8 cellular contexts compared by ENCODE assay signal in the genomic region with DNA sequence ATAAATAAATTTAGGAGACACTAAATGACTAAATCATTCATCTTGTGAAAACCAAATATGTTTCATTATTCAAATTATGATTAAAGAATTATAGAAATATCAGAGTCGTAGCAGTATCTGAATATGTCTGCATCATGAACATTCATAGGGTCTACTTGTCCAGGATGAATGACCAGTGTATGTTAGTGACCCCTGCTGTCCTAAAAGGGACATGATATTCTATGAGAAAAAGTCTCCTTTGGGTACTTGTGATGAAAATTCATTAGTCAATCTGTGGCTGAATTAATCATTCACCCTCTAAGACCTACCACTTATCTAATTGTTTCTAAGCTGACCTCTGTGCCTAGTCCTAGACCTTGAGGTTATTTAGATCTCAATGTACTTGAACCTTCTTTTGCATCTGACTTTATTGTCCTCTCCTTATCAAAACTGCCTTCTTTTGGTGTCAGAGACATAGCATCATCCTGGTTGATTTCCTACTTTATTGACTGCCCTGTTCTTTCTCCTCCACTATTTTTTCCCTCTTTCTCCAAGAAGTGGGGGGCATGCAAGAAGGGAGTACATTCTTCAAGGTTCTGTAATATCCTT.
DNase-seq lines count a peak whose midpoint lies in the region; ATAC-seq, FAIRE-seq and TF ChIP-seq lines count a peak whose summit lies in the region.

No MANE protein-coding gene starts in this region.

- no peak overlapping the region for H2AFZ ChIP-seq in H1 (ENCODE audit: low read length)

- no peak for TF ChIP-seq POLR2A in H1 (IDR thresholded peaks at IDR 0.05; ENCODE audit: control extremely low read depth in 1 of 2, low read depth in 2 of 2, low read length in 2 of 2)

- no peak overlapping the region for H3K4me3 Mint-ChIP-seq in neural crest cell

- no peaks in the 10 kb centered on the region for H3K27me3 ChIP-seq in H1 (replicated peaks in 1 of 4; ENCODE audit: control insufficient read depth in 3 of 4, extremely low read depth in 1 of 4, insufficient read depth in 3 of 4, low read length in 3 of 4)

- no peaks in the 10 kb centered on the region for H3K79me1 ChIP-seq in H1 (ENCODE audit: low read depth, low read length)

- H3K36me3 Mint-ChIP-seq in neural crest cell (ENCODE audit: low read depth): no peaks in the 10 kb centered on the region

- no peaks in the 10 kb centered on the region for H3K9me3 ChIP-seq in H1 (ENCODE audit: insufficient read depth in 2 of 2, low read depth in 1 of 2, low read length in 1 of 2)

- H3K4me1 Mint-ChIP-seq in neural crest cell: no peaks in the 10 kb centered on the region

- no peak overlapping the region for H3K9ac ChIP-seq in H1 (replicated peaks in 1 of 4; ENCODE audit: extremely low read depth in 1 of 4, low read depth in 3 of 4, low read length in 3 of 4)

- ATAC-seq in GM18520 (IDR thresholded peaks at IDR 0.05; ENCODE audit: unreplicated experiment) (peak; percentile 61), GM21390 (IDR thresholded peaks at IDR 0.05; ENCODE audit: unreplicated experiment) (no peak)

- POLR2A ChIA-PET in H1 (lab: Charles Lee; ENCODE audit: partially characterized antibody): no interaction called here

- no peaks in the 10 kb centered on the region for H3K36me3 ChIP-seq in H1 (ENCODE audit: control insufficient read depth in 2 of 4, insufficient read depth in 4 of 4, low read length in 3 of 4)

- no peak for TF ChIP-seq EP300 in H1 (IDR thresholded peaks at IDR 0.05; ENCODE audit: borderline replicate concordance in 1 of 2, low read depth in 2 of 2, low read length in 2 of 2)

- H3K4ac ChIP-seq in H1 (replicated peaks; ENCODE audit: insufficient read length, low read depth, low read length): no peak overlapping the region

- DNase-seq in NCI-H1105 (lab: John Stamatoyannopoulos, UW) (peak; percentile 32), H1 (ENCODE audit: low read depth in 1 of 2, low spot score in 2 of 2) (no peak), neural crest cell (ENCODE audit: low read depth, low spot score) (no peak), DMS114 treated with DMSO at 0.1 percent for 48 hours (lab: John Stamatoyannopoulos, UW; ENCODE audit: unreplicated experiment) (no peak)
- no peak for DNase-seq in stimulated activated CD4-positive, alpha-beta T cell treated with anti-CD3 and anti-CD28 coated beads, Interleukin-4, amount 100 ng/mL, for 24 hours
- DNase-seq in activated CD4-positive, CD25-positive, alpha-beta regulatory T cell (lab: John Stamatoyannopoulos, UW): no peak

- H4K20me1 ChIP-seq in H1 (replicated peaks in 1 of 2; ENCODE audit: control insufficient read depth in 1 of 2, insufficient read depth in 2 of 2, low read length in 2 of 2): no peaks in the 10 kb centered on the region

- no peak overlapping the region for H2BK5ac ChIP-seq in H1 (ENCODE audit: low read depth, low read length)

- no peak overlapping the region for H2BK20ac ChIP-seq in H1 (ENCODE audit: low read length)

- H3K79me2 ChIP-seq in H1 (ENCODE audit: control insufficient read depth in 1 of 2, insufficient read depth in 2 of 2, low read length in 2 of 2): no peaks in the 10 kb centered on the region

- no peak overlapping the region for H3K4me3 ChIP-seq in H1 (ENCODE audit: extremely low read depth in 1 of 4, insufficient read depth in 2 of 4, low read depth in 3 of 4, low read length in 4 of 4)

- H3K4me1 ChIP-seq in H1 (replicated peaks in 1 of 4; ENCODE audit: control insufficient read depth in 3 of 4, insufficient read depth in 4 of 4, low read length in 3 of 4): no peaks in the 10 kb centered on the region

- CTCF ChIA-PET in H1 (lab: Charles Lee; ENCODE audit: partially characterized antibody): interaction anchor here (1.1 to 1.8 kb wide), 5 partner anchors 8 to 797 kb away, joined by 3 to 7 read pairs (median 5); no protein-coding TSS in a partner anchor

- H4K8ac ChIP-seq in H1 (ENCODE audit: extremely low read depth, insufficient read depth, low read length): no peak overlapping the region

- H2BK120ac ChIP-seq in H1 (replicated peaks; ENCODE audit: low read depth, low read length): no peak overlapping the region

- TF ChIP-seq CTCF in H1 (IDR thresholded peaks at IDR 0.05; ENCODE audit: control extremely low read depth in 1 of 3, insufficient read depth in 1 of 3, low read depth in 1 of 3, low read length in 3 of 3): peak in 2 of 3 experiments; percentile 28 to 43; a peak in 2 of 4 replicates
- peak; percentile 65 for TF ChIP-seq CTCF in neural crest cell (conservative IDR thresholded peaks at IDR 0.05)

- no peak overlapping the region for H3K27ac ChIP-seq in H1 (ENCODE audit: low read depth, low read length)

- H3K56ac ChIP-seq in H1 (replicated peaks; ENCODE audit: insufficient read length, low read depth, low read length): no peak overlapping the region

- H3K23ac ChIP-seq in H1 (ENCODE audit: insufficient read length): no peak overlapping the region

- H3K27me3 Mint-ChIP-seq in neural crest cell (ENCODE audit: low read depth): no peaks in the 10 kb centered on the region

- peak; percentile 62 to 64 for TF ChIP-seq RAD21 in H1 (IDR thresholded peaks at IDR 0.05 in 1 of 2, conservative IDR thresholded peaks at IDR 0.05 in 1 of 2; ENCODE audit: low read depth in 2 of 2, low read length in 2 of 2)

- H3K4me2 ChIP-seq in H1 (ENCODE audit: insufficient read depth in 1 of 2, low read depth in 2 of 2, low read length in 2 of 2): no peak overlapping the region

- no peak overlapping the region for H4K91ac ChIP-seq in H1 (replicated peaks; ENCODE audit: insufficient read length, low read length)

- H2BK15ac ChIP-seq in H1 (ENCODE audit: low read length): no peak overlapping the region

- no peaks in the 10 kb centered on the region; the same call in 1 of the 2 replicates for H3K23me2 ChIP-seq in H1 (ENCODE audit: low read depth, low read length)

- no peaks in the 10 kb centered on the region for H3K9me3 Mint-ChIP-seq in neural crest cell

- no peak overlapping the region for H2BK12ac ChIP-seq in H1 (ENCODE audit: low read depth, low read length)

- H4K5ac ChIP-seq in H1 (ENCODE audit: insufficient read length, low read depth, low read length): no peak overlapping the region

- 78% methylated on average over 1 of the region's 1 CpG; no CpG with 5 or more reads in 1 of the 2 experiments for WGBS in H1 (ENCODE audit: extremely low coverage in 1 of 2, insufficient coverage in 1 of 2, insufficient read length in 1 of 2, insufficient replicate concordance in 2 of 2, low coverage in 1 of 2, low lambda C conversion rate in 2 of 2, missing lambda C conversion rate in 1 of 2), 2 experiments

- no peak overlapping the region for H3K14ac ChIP-seq in H1 (ENCODE audit: insufficient read length)

- H3K27ac Mint-ChIP-seq in neural crest cell (ENCODE audit: unreplicated experiment): no peak overlapping the region

- FAIRE-seq in H1 (lab: Jason Lieb, UNC): no peak

- H3K18ac ChIP-seq in H1 (ENCODE audit: extremely low read depth, low read length): no peak overlapping the region

- no peak overlapping the region for H2AK5ac ChIP-seq in H1 (ENCODE audit: low read depth, low read length)

TF ChIP-seq in H1, 55 proteins besides CTCF, POLR2A, EP300 and RAD21:
- TF ChIP-seq CBX5 (IDR thresholded peaks at IDR 0.05; ENCODE audit: low read depth, low read length) (no peak), RXRA (IDR thresholded peaks at IDR 0.05; ENCODE audit: insufficient read depth, low read depth, low read length) (no peak), YY1 (IDR thresholded peaks at IDR 0.05; ENCODE audit: low read depth, low read length) (no peak), CHD2 (IDR thresholded peaks at IDR 0.05; ENCODE audit: low read length) (no peak), TEAD4 (IDR thresholded peaks at IDR 0.05; ENCODE audit: low read depth, low read length) (no peak)
- TF ChIP-seq, protein P1, sequence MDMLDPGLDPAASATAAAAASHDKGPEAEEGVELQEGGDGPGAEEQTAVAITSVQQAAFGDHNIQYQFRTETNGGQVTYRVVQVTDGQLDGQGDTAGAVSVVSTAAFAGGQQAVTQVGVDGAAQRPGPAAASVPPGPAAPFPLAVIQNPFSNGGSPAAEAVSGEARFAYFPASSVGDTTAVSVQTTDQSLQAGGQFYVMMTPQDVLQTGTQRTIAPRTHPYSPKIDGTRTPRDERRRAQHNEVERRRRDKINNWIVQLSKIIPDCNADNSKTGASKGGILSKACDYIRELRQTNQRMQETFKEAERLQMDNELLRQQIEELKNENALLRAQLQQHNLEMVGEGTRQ (IDR thresholded peaks at IDR 0.05; ENCODE audit: low read length): no peak
- TF ChIP-seq, protein P2, sequence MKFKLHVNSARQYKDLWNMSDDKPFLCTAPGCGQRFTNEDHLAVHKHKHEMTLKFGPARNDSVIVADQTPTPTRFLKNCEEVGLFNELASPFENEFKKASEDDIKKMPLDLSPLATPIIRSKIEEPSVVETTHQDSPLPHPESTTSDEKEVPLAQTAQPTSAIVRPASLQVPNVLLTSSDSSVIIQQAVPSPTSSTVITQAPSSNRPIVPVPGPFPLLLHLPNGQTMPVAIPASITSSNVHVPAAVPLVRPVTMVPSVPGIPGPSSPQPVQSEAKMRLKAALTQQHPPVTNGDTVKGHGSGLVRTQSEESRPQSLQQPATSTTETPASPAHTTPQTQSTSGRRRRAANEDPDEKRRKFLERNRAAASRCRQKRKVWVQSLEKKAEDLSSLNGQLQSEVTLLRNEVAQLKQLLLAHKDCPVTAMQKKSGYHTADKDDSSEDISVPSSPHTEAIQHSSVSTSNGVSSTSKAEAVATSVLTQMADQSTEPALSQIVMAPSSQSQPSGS (IDR thresholded peaks at IDR 0.05; ENCODE audit: low read length): no peak
